In genomic region chr6:124064317-124065113, GRCh38 we compare ENCODE assay signal across 27 cellular contexts.
"Had no signal": no experiment of that assay in that cellular context is flagged by ENCODE, and none has a peak within 500 bp of the region (broad histone marks: within the 10 kb centered on the region; RNA-seq: fewer than 3 reads in every experiment).

No MANE protein-coding gene starts in this region.

- DNase-seq: activated CD4-positive, alpha-beta memory T cell treated with anti-CD3 and anti-CD28 coated beads for 36 hours; activated CD4-positive, alpha-beta T cell treated with anti-CD3 and anti-CD28 coated beads for 48 hours; activated CD8-positive, alpha-beta memory T cell treated with anti-CD3 and anti-CD28 coated beads, Interleukin-2, amount 50 U/mL, for 48 hours; activated gamma-delta T cell treated with Interleukin-2 at 50 U/mL for 16 hours; activated naive CD4-positive, alpha-beta T cell treated with anti-CD3 and anti-CD28 coated beads, Interleukin-2, amount 50 U/mL, for 16 hours; activated T-cell treated with anti-CD3 and anti-CD28 coated beads, Interleukin-2, amount 50 U/mL, for 24 hours; amygdala; caudate nucleus; cortex of kidney; effector memory CD8-positive, alpha-beta T cell; islet precursor cell; left cardiac atrium; left ventricle myocardium superior; naive B cell; ovary; retina; stimulated activated CD4-positive, alpha-beta T cell treated with anti-CD3 and anti-CD28 coated beads, Interleukin-12 subunit alpha, Interleukin-12 subunit beta, amount 100 ng/mL, for 4 hours; stimulated activated CD4-positive, alpha-beta T cell treated with anti-CD3 and anti-CD28 coated beads, Interleukin-4, amount 100 ng/mL, for 1 hour; stimulated activated naive CD8-positive, alpha-beta T cell treated with anti-CD3 and anti-CD28 coated beads, Interleukin-15, Interleukin-2, amounts not matched to agents 100 U/mL and 50 U/mL, for 24 hours; uterus had no signal

- H3K4me2 ChIP-seq: hepatocyte had no signal

- H3K4me1 ChIP-seq: gastroesophageal sphincter, uterus had no signal

- H3K79me2 ChIP-seq: hepatocyte had no signal

- H3K9me3 Mint-ChIP-seq: activated CD4-positive, alpha-beta memory T cell treated with anti-CD3 and anti-CD28 coated beads for 36 hours; activated T-cell treated with anti-CD3 and anti-CD28 coated beads, Interleukin-2, amount 50 U/mL, for 24 hours; naive B cell; type B pancreatic cell had no signal

- H3K36me3 ChIP-seq: gastroesophageal sphincter, ovary, uterus had no signal

- H3K36me3 Mint-ChIP-seq: activated CD4-positive, alpha-beta memory T cell treated with anti-CD3 and anti-CD28 coated beads for 36 hours; naive B cell; type B pancreatic cell had no signal

- H3K4me1 Mint-ChIP-seq: naive B cell had no signal

- H3K9me3 ChIP-seq: gastroesophageal sphincter, ovary, uterus had no signal

- H3K27ac ChIP-seq: gastroesophageal sphincter, hepatocyte, ovary, skin epidermis, uterus, VCaP had no signal

- H3K4me3 Mint-ChIP-seq: activated CD4-positive, alpha-beta memory T cell treated with anti-CD3 and anti-CD28 coated beads for 36 hours; activated T-cell treated with anti-CD3 and anti-CD28 coated beads, Interleukin-2, amount 50 U/mL, for 24 hours; effector memory CD8-positive, alpha-beta T cell; naive B cell; type B pancreatic cell had no signal

- ATAC-seq: effector memory CD8-positive, alpha-beta T cell; gastroesophageal sphincter; left cardiac atrium; left ventricle myocardium superior; sciatic nerve; stimulated activated naive CD8-positive, alpha-beta T cell treated with anti-CD3 and anti-CD28 coated beads, Interleukin-15, Interleukin-2, amounts not matched to agents 100 U/mL and 50 U/mL, for 24 hours had no signal

- H2AFZ ChIP-seq: hepatocyte had no signal

- H3K4me3 ChIP-seq: gastroesophageal sphincter, hepatocyte, ovary, skin epidermis, uterus had no signal

- H3K27me3 ChIP-seq: gastroesophageal sphincter, hepatocyte, ovary, uterus had no signal

- H3K27me3 Mint-ChIP-seq: activated CD4-positive, alpha-beta memory T cell treated with anti-CD3 and anti-CD28 coated beads for 36 hours; activated T-cell treated with anti-CD3 and anti-CD28 coated beads, Interleukin-2, amount 50 U/mL, for 24 hours; effector memory CD8-positive, alpha-beta T cell; naive B cell; type B pancreatic cell had no signal

- H3K27ac Mint-ChIP-seq: activated CD4-positive, alpha-beta memory T cell treated with anti-CD3 and anti-CD28 coated beads for 36 hours; activated T-cell treated with anti-CD3 and anti-CD28 coated beads, Interleukin-2, amount 50 U/mL, for 24 hours; effector memory CD8-positive, alpha-beta T cell; naive B cell; progenitor cell of endocrine pancreas; type B pancreatic cell had no signal
